25 cellular contexts compared by ENCODE assay signal in the genomic region with DNA sequence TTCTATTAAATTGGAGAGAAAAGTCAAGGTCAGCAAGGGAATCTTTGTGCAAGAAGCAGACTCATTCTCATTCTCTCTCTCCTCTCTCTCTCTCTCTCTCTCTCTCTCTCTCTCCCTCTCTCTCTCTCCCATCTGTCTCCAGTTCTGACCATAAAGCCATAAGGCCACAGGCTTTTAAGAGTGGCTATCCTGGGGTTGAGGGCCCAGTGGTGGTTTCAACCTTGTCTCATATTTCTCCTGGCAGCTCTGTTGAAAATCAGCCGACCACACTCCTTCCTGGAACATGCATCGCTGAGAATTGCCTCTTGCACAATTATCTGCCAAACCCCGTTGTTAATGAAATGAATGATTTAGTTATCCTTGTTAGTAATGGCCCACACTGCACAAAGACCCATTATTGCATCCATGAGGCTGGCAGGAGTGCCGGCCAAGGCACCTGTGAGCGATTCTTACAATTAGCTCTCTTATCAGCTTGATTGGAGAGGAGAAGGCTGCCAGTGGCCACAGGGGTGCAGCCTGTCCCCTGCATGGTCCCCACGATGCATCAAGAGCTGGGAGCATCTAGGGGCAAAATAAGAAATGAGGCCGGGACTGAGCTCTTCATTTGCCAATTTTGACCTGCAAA. TPM values are rescaled to one million over a fixed set of nuclear protein-coding genes. Genes with fewer than 3 reads are reported as not detected.
A peak's percentile ranks its signal among the peaks of the same experiment; 100 is the strongest.
DNase-seq lines count a peak whose midpoint lies in the region; ATAC-seq and TF ChIP-seq lines count a peak whose summit lies in the region.
"Had no signal": no experiment of that assay in that cellular context is flagged by ENCODE, and none has a peak within 500 bp of the region (broad histone marks: within the 10 kb centered on the region; RNA-seq: fewer than 3 reads in every experiment).

No MANE protein-coding gene starts in this region.

- TF ChIP-seq CTCF in breast epithelium (IDR thresholded peaks at IDR 0.05) = no peak
- TF ChIP-seq CTCF in MCF 10A (IDR thresholded peaks at IDR 0.05; ENCODE audit: unreplicated experiment) = no peak

- H3K4me1 Mint-ChIP-seq in MCF 10A (ENCODE audit: insufficient read depth, unreplicated experiment) = no peaks in the 10 kb centered on the region
- H3K4me1 Mint-ChIP-seq: CD4-positive, alpha-beta memory T cell; naive B cell had no signal

- no peak overlapping the region for H3K4me3 ChIP-seq in breast epithelium
- H3K4me3 ChIP-seq: prostate gland had no signal

- H3K27ac ChIP-seq in breast epithelium (peak overlapping the region; percentile 58 to 63), cingulate gyrus (ENCODE audit: low read depth, low read length) (peak overlapping the region; percentile 11)
- H3K27ac ChIP-seq: foreskin keratinocyte, prostate gland had no signal

- no peaks in the 10 kb centered on the region for H3K9me3 Mint-ChIP-seq in MCF 10A (ENCODE audit: unreplicated experiment)
- H3K9me3 Mint-ChIP-seq: activated naive CD4-positive, alpha-beta T cell treated with anti-CD3 and anti-CD28 coated beads, Interleukin-2, amount 50 U/mL, for 72 hours; CD4-positive, alpha-beta memory T cell; HFFc6; naive B cell; T-helper 1 cell treated with Interleukin-12 subunit alpha and Interleukin-12 subunit beta and Interleukin-4 antibody, amounts not matched to agents 30 μg/mL and 1 μg/mL, for 36 hours had no signal

- no peaks in the 10 kb centered on the region for H3K27me3 ChIP-seq in breast epithelium
- H3K27me3 ChIP-seq: foreskin keratinocyte had no signal

- H3K36me3 ChIP-seq in breast epithelium = no peaks in the 10 kb centered on the region
- H3K36me3 ChIP-seq: prostate gland had no signal

- H3K4me1 ChIP-seq in breast epithelium = no peaks in the 10 kb centered on the region
- H3K4me1 ChIP-seq: foreskin keratinocyte, prostate gland had no signal

- H3K36me3 Mint-ChIP-seq in MCF 10A (ENCODE audit: insufficient read depth, unreplicated experiment) = no peaks in the 10 kb centered on the region
- H3K36me3 Mint-ChIP-seq: activated naive CD4-positive, alpha-beta T cell treated with anti-CD3 and anti-CD28 coated beads, Interleukin-2, amount 50 U/mL, for 72 hours; CD4-positive, alpha-beta memory T cell; naive B cell; WTC11 had no signal

- no peaks in the 10 kb centered on the region for H3K9me3 ChIP-seq in breast epithelium
- H3K9me3 ChIP-seq: prostate gland had no signal

- no peak for ATAC-seq in GM18861 (IDR thresholded peaks at IDR 0.05; ENCODE audit: unreplicated experiment)
- ATAC-seq in HG03175 (IDR thresholded peaks at IDR 0.05; ENCODE audit: unreplicated experiment) = no peak
- ATAC-seq: activated CD8-positive, alpha-beta T cell treated with anti-CD3 and anti-CD28 coated beads, Interleukin-2, amount 10 ng/mL, durations not matched to agents 7 days and 5 days; activated naive CD4-positive, alpha-beta T cell treated with anti-CD3 and anti-CD28 coated beads, Interleukin-2, amount 50 U/mL, for 72 hours; foreskin keratinocyte; WTC11 had no signal

- POLR2A ChIA-PET in MCF 10A (lab: Yijun Ruan, JAX) = no interaction called here

- H3K27ac Mint-ChIP-seq in MCF 10A (ENCODE audit: low read depth, unreplicated experiment) = no peak overlapping the region
- H3K27ac Mint-ChIP-seq: activated CD8-positive, alpha-beta T cell treated with anti-CD3 and anti-CD28 coated beads, Interleukin-2, amount 10 ng/mL, durations not matched to agents 7 days and 5 days; activated naive CD4-positive, alpha-beta T cell treated with anti-CD3 and anti-CD28 coated beads, Interleukin-2, amount 50 U/mL, for 72 hours; CD4-positive, alpha-beta memory T cell; HFFc6; naive B cell; T-helper 1 cell treated with Interleukin-12 subunit alpha and Interleukin-12 subunit beta and Interleukin-4 antibody, amounts not matched to agents 30 μg/mL and 1 μg/mL, for 36 hours; WTC11 had no signal

- no peaks in the 10 kb centered on the region for H3K27me3 Mint-ChIP-seq in MCF 10A (ENCODE audit: insufficient read depth, unreplicated experiment)

- intact Hi-C loops in breast epithelium (cut with DNase I; ENCODE audit: low total_unique reads) (no loop called here), MCF 10A (cut with micrococcal nuclease) (no loop called here)

- no peak for TF ChIP-seq POLR2A in breast epithelium (IDR thresholded peaks at IDR 0.05)

- DNase-seq in breast epithelium (ENCODE audit: low spot score in 2 of 2) (peak in 1 of 2 donors; percentile 37), MCF 10A (ENCODE audit: unreplicated experiment) (no peak), myocyte (ENCODE audit: low read depth) (peak; percentile 89), NCI-H1930 (lab: John Stamatoyannopoulos, UW) (no peak), HK-2 (ENCODE audit: unreplicated experiment) (no peak)
- DNase-seq: activated CD8-positive, alpha-beta T cell treated with anti-CD3 and anti-CD28 coated beads, Interleukin-2, amount 10 ng/mL, durations not matched to agents 7 days and 5 days; activated T-cell treated with anti-CD3 and anti-CD28 coated beads, Interleukin-2, amount 50 U/mL, for 48 hours; CD4-positive, alpha-beta memory T cell; cerebellar nuclear complex; DMS79 treated with DMSO at 0.1 percent for 48 hours; foreskin keratinocyte; HFFc6; naive B cell; NCI-H1694; NCI-H510A treated with DMSO at 0.1 percent for 48 hours; Right ventricle myocardium superior; stimulated activated naive CD4-positive, alpha-beta T cell had no signal

- BruUV-seq in MCF 10A (replicated peaks; lab: Mats Ljungman, UMichigan) = no TSS peak

- no peak overlapping the region for H3K4me3 Mint-ChIP-seq in MCF 10A (ENCODE audit: unreplicated experiment)
- H3K4me3 Mint-ChIP-seq: activated CD8-positive, alpha-beta T cell treated with anti-CD3 and anti-CD28 coated beads, Interleukin-2, amount 10 ng/mL, durations not matched to agents 7 days and 5 days; CD4-positive, alpha-beta memory T cell; HFFc6; naive B cell; T-helper 1 cell treated with Interleukin-12 subunit alpha and Interleukin-12 subunit beta and Interleukin-4 antibody, amounts not matched to agents 30 μg/mL and 1 μg/mL, for 36 hours; WTC11 had no signal

- CTCF ChIA-PET in MCF 10A (lab: Yijun Ruan, JAX) = interaction anchor here (0.6 to 2.7 kb wide), 6 partner anchors 8 to 158 kb away, joined by 3 to 21 read pairs (median 8); no protein-coding TSS in a partner anchor

RNA-seq across cellular contexts. Expression of a gene that starts 30.4 kb away (rescaled TPM):
- total RNA-seq in breast epithelium = under 1 TPM in 2 of 3 donors, not detected in 1; 0.44 to 0.66 TPM
- total RNA-seq in MCF 10A (2022) = not detected in 2 replicates
- not detected in 2 replicates for total RNA-seq in myocyte
- polyA plus RNA-seq in myocyte (2012) = not detected
- total RNA-seq: A673; activated CD8-positive, alpha-beta T cell treated with anti-CD3 and anti-CD28 coated beads, Interleukin-2, amount 10 ng/mL, durations not matched to agents 7 days and 5 days; activated naive CD4-positive, alpha-beta T cell treated with anti-CD3 and anti-CD28 coated beads, Interleukin-2, amount 50 U/mL, for 72 hours; CD4-positive, alpha-beta memory T cell; foreskin keratinocyte; HFFc6 had no signal
- polyA plus RNA-seq: CD4-positive, alpha-beta memory T cell; foreskin keratinocyte had no signal
